In genomic region chr16:6012716-6013115, GRCh38 we compare ENCODE assay signal across 28 cellular contexts.
"Had no signal": no experiment of that assay in that cellular context is flagged by ENCODE, and none has a peak within 500 bp of the region (broad histone marks: within the 10 kb centered on the region; RNA-seq: fewer than 3 reads in every experiment).

No MANE protein-coding gene starts in this region.

- DNase-seq: colonic mucosa; cortex of kidney; dermis blood vessel endothelial cell; dorsolateral prefrontal cortex; effector CD4-positive, alpha-beta T cell; effector CD8-positive, alpha-beta T cell; effector memory CD4-positive, alpha-beta T cell; effector memory CD8-positive, alpha-beta T cell; endodermal cell; erythroblast; esophagus squamous epithelium; foreskin fibroblast; foreskin melanocyte; gastrocnemius medialis; glutamatergic neuron; head of caudate nucleus; heart left ventricle; heart right ventricle had no signal

- H3K36me3 ChIP-seq: colonic mucosa, esophagus muscularis mucosa, esophagus squamous epithelium, gastrocnemius medialis, gastroesophageal sphincter, heart left ventricle, heart right ventricle had no signal

- H3K9me3 ChIP-seq: colonic mucosa, esophagus squamous epithelium, gastrocnemius medialis had no signal

- H3K4me3 ChIP-seq: colonic mucosa, coronary artery, dorsolateral prefrontal cortex, esophagus muscularis mucosa, esophagus squamous epithelium, gastrocnemius medialis, gastroesophageal sphincter, heart left ventricle, heart right ventricle had no signal

- H3K27me3 ChIP-seq: colonic mucosa, gastrocnemius medialis had no signal

- ATAC-seq: effector memory CD8-positive, alpha-beta T cell; esophagus mucosa; foreskin keratinocyte; gastrocnemius medialis; gastroesophageal sphincter; heart left ventricle; heart right ventricle had no signal

- H3K4me1 ChIP-seq: colonic mucosa, esophagus muscularis mucosa, esophagus squamous epithelium, foreskin keratinocyte, gastrocnemius medialis, gastroesophageal sphincter, heart left ventricle, heart right ventricle had no signal

- FAIRE-seq: colon, endometrium, endothelial cell of umbilical vein, frontal cortex had no signal

- H3K27ac ChIP-seq: colonic mucosa, coronary artery, dorsolateral prefrontal cortex, epithelial cell of prostate, esophagus muscularis mucosa, esophagus squamous epithelium, foreskin keratinocyte, gastrocnemius medialis, gastroesophageal sphincter, heart left ventricle, heart right ventricle had no signal
